ENCODE assay signal across 8 cellular contexts in the genomic region with DNA sequence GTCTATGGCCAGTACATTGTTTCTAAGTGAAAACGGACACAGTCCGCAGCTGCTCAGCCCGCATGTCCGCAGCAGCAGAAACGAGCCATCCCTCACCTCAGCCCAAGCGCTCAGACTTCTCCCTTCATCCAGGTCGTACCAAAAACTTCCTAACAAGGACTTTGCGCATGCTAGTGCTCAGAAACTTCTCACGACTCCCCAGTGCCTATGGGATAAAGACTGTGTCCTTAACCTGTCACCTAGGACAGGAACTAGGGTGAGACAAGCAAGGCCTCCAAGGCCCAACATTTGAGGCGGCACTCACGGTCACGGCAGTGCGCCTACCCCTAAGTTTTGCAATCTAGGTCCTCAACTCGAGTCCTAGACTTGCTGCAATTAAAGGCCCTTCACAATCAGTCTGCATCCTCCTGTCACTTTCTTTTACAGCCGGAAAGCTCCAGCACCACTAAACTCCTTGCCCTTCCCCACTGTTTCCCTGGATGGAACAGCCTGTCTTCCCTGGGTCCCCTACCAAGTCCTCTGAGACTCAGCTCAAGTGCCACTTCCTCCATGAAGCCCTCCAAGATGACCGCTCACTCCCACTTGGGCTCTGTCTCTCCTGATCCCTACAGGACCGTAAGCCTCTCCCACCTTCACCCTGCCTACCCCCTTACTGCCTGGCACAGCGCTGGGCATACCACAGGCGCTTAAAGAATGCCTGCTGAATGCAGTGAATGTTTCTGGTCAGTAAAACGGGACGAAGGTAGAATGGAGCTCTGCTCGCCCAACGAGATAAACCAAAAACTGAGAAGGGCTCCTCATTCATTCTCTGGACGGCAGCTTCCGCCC. TPM values are rescaled to one million over a fixed set of nuclear protein-coding genes. Genes with fewer than 3 reads are reported as not detected.
DNase-seq lines count a peak whose midpoint lies in the region; ATAC-seq and TF ChIP-seq lines count a peak whose summit lies in the region.

No MANE protein-coding gene starts in this region.

- no peak for ATAC-seq in GM19463 (IDR thresholded peaks at IDR 0.05; ENCODE audit: unreplicated experiment)

- H3K4me1 ChIP-seq in adrenal gland (replicated peaks in 1 of 2) (peaks cover 8 to 27% of the 10 kb centered on the region in 2 donors), testis (peaks cover 18% of the 10 kb centered on the region)

- H3K36me3 ChIP-seq in adrenal gland (replicated peaks in 1 of 2) = no peaks in the 10 kb centered on the region
- no peaks in the 10 kb centered on the region for H3K36me3 ChIP-seq in kidney epithelial cell (ENCODE audit: control insufficient read depth, insufficient read depth, low read length)
- no peaks in the 10 kb centered on the region for H3K36me3 ChIP-seq in testis (ENCODE audit: low read depth, missing control alignments)

- H3K4me3 ChIP-seq in adrenal gland = peak overlapping the region; percentile 56 to 92 (median 77)
- peak overlapping the region; percentile 81 for H3K4me3 ChIP-seq in kidney epithelial cell (ENCODE audit: low read depth, low read length)
- peak overlapping the region; percentile 83 to 85 for H3K4me3 ChIP-seq in testis

- H3K27ac ChIP-seq in adrenal gland = peak overlapping the region in 2 of 5 donors; percentile 87 to 89
- H3K27ac ChIP-seq in testis = no peak overlapping the region

- TF ChIP-seq CTCF in adrenal gland (IDR thresholded peaks at IDR 0.05) (no peak), kidney epithelial cell (IDR thresholded peaks at IDR 0.05; ENCODE audit: insufficient read depth, low read length, poor library complexity, severe bottlenecking) (no peak), testis (IDR thresholded peaks at IDR 0.05) (no peak), GM13976 (IDR thresholded peaks at IDR 0.05; ENCODE audit: borderline replicate concordance, control extremely low read depth, extremely low read depth, insufficient read depth, missing control alignments) (no peak)

- DNase-seq in D341Med (ENCODE audit: low spot score) (peak; percentile 26), KBM-7 (peak; percentile 68), adrenal gland (peak in 1 of 7 donors; percentile 55), kidney epithelial cell (ENCODE audit: low read depth) (no peak), testis (no peak), nucleus accumbens (lab: John Stamatoyannopoulos, UW) (no peak), GM13976 (ENCODE audit: low spot score) (no peak)

- intact Hi-C loops in adrenal gland (cut with DNase I) = no loop called here
- intact Hi-C loops in testis (cut with DNase I; ENCODE audit: low total_unique reads) = no loop called here

- H3K27me3 ChIP-seq in adrenal gland (no peaks in the 10 kb centered on the region), kidney epithelial cell (ENCODE audit: control insufficient read depth, insufficient read depth, low read length) (no peaks in the 10 kb centered on the region), testis (no peaks in the 10 kb centered on the region)

- in situ Hi-C loops in KBM-7 (cut with MboI; ENCODE audit: low pct_unique_long_range_greater_than_20kb, low sequenced_read_pairs) (no loop called here), GM13976 (cut with MboI; ENCODE audit: low sequenced_read_pairs, unreplicated experiment) (no loop called here)

- 38 to 43% (median 41%) methylated on average over 20 to 25 of the region's 25 CpGs for WGBS in adrenal gland, 4 donors
- WGBS in testis, 2 donors = 30 to 39% methylated on average over 25 of the region's 25 CpGs

- TF ChIP-seq POLR2A in adrenal gland (IDR thresholded peaks at IDR 0.05) (no peak), testis (IDR thresholded peaks at IDR 0.05) (no peak)

- H3K9me3 ChIP-seq in adrenal gland (replicated peaks in 1 of 3) = no peaks in the 10 kb centered on the region
- no peaks in the 10 kb centered on the region for H3K9me3 ChIP-seq in testis

RNA-seq across cellular contexts. Expression of a gene that starts 1.2 kb away (rescaled TPM):
- total RNA-seq in adrenal gland = 10 to 100 TPM; 15.3 to 36.6 (median 25.8) TPM
- polyA plus RNA-seq in adrenal gland = 10 to 100 TPM; 22.8 to 33.0 (median 27.8) TPM
- 29.0 and 31.4 TPM in 2 replicates for total RNA-seq in kidney epithelial cell
- total RNA-seq in testis = 10 to 100 TPM; 39.7 to 58.8 TPM
- polyA plus RNA-seq in testis (ENCODE audit: insufficient read depth, low read depth, low replicate concordance) = 23.3 TPM

RNA-seq across cellular contexts. Expression of a gene that starts 23.2 kb away (rescaled TPM):
- total RNA-seq in adrenal gland (1 to 10 TPM; 3.3 to 8.4 (median 6.7) TPM), kidney epithelial cell (2.4 and 5.3 TPM in 2 replicates), testis (10 to 100 TPM in 1 of 2 donors, 1 to 10 TPM in 1; 6.8 to 10.4 TPM)
- polyA plus RNA-seq in adrenal gland (10 to 100 TPM in 2 of 3 donors, 1 to 10 TPM in 1; 8.6 to 25.1 (median 18.0) TPM), testis (ENCODE audit: insufficient read depth, low read depth, low replicate concordance) (10.5 TPM)

RNA-seq across cellular contexts. Expression of a gene that starts 49.2 kb away (rescaled TPM):
- total RNA-seq in adrenal gland (10 to 100 TPM; 25.2 to 57.7 (median 43.8) TPM), kidney epithelial cell (37.6 and 41.3 TPM in 2 replicates), testis (10 to 100 TPM; 65.8 to 86.3 TPM)
- polyA plus RNA-seq in adrenal gland (10 to 100 TPM in 1 of 3 donors, 1 to 10 TPM in 2; 7.0 to 35.7 (median 9.3) TPM), testis (ENCODE audit: insufficient read depth, low read depth, low replicate concordance) (122 TPM)

Comparison
In these comparisons a context has a peak if more than half of its experiments do, and no peak if none do; other contexts are left out.
1. DNase-seq: peak in D341Med (single experiment) and KBM-7 (single experiment); none in kidney epithelial cell (single experiment), testis (single experiment), nucleus accumbens (0 of 56) and GM13976 (single experiment).
2. Peak in every context shown above with its lines, with median percentiles within 50 percentile points of each other: H3K4me3 ChIP-seq.